In the genomic region with DNA sequence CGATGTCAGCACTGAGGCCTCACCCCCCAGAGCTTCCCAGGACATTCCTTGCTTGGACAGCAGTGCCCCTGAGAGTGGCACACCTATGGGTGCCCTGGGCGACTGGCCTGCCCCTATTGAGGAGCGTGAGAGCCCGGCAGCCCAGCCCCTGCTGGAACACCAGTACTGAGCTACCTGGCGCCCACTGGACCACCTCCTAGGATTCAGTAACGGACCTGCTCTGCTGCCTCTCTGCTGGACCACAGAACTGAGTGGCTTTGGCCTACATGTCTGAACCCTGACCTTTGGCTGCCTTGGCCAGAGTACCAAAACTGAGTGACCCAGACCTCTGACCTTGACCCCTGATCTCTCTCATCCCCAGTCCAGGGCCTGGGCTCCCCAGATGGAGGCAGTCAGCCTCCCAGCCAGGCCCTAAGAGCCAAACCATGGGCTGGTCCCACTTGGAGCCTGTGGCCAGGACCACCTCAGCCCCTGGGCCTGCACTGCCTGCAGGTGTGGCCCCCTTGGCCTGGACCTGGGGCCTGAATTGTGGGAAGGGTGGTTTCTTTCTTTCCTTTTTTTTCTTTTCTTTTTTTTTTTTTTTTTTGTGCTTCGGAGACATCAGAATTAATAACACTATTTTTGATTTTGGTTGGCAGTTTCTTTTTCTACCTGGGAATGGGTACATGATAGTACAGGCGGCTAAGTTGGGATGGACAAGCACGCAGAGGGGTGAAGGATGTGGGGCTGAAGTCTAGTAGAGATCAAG, we compare ENCODE assay signal across 8 cellular contexts. TPM values are rescaled to one million over a fixed set of nuclear protein-coding genes. Genes with fewer than 3 reads are reported as not detected.
DNase-seq lines count a peak whose midpoint lies in the region; ATAC-seq and TF ChIP-seq lines count a peak whose summit lies in the region.

No MANE protein-coding gene starts in this region.

- H3K27me3 ChIP-seq in iPS-20b (ENCODE audit: insufficient read depth, low read length) (no peaks in the 10 kb centered on the region), smooth muscle cell (ENCODE audit: low read depth) (no peaks in the 10 kb centered on the region)

- POLR2A ChIA-PET in HEK293T (lab: Yijun Ruan, JAX): interaction anchor here (0.6 to 2.0 kb wide), 17 partner anchors 8 to 351 kb away, joined by 3 to 15 read pairs (median 4); partner anchors contain the start of genes KAT5, MALAT1, MAP3K11 and MUS81

- no peak overlapping the region for H2AFZ ChIP-seq in smooth muscle cell (ENCODE audit: low read depth)

- CTCF ChIA-PET in HEK293T (lab: Yijun Ruan, JAX): interaction anchor here (0.8 to 1.3 kb wide), 2 partner anchors 11 to 75 kb away, joined by 4 read pairs; partner anchors contain the start of gene KAT5

- H3K9ac ChIP-seq in iPS-20b (ENCODE audit: low read depth, low read length) (peak overlapping the region; percentile 76; the same call in 1 of the 2 replicates), smooth muscle cell (ENCODE audit: low read depth) (no peak overlapping the region)

- peak overlapping the region; percentile 76 for H3K27ac Mint-ChIP-seq in T-helper 1 cell treated with Interleukin-12 subunit alpha and Interleukin-12 subunit beta and Interleukin-4 antibody, amounts not matched to agents 30 μg/mL and 1 μg/mL, for 36 hours
- H3K27ac Mint-ChIP-seq in T-helper 17 cell: peak overlapping the region; percentile 76

- peaks cover 30% of the 10 kb centered on the region for H3K4me1 Mint-ChIP-seq in T-helper 1 cell treated with Interleukin-12 subunit alpha and Interleukin-12 subunit beta and Interleukin-4 antibody, amounts not matched to agents 30 μg/mL and 1 μg/mL, for 36 hours (ENCODE audit: low read depth)
- peaks cover 39% of the 10 kb centered on the region for H3K4me1 Mint-ChIP-seq in T-helper 17 cell

- peak overlapping the region; percentile 86 for H3K4me3 Mint-ChIP-seq in T-helper 1 cell treated with Interleukin-12 subunit alpha and Interleukin-12 subunit beta and Interleukin-4 antibody, amounts not matched to agents 30 μg/mL and 1 μg/mL, for 36 hours
- peak overlapping the region; percentile 95 for H3K4me3 Mint-ChIP-seq in T-helper 17 cell

- H3K9me3 ChIP-seq in T-helper 17 cell (ENCODE audit: control insufficient read depth, low read length, poor library complexity, severe bottlenecking) (no peaks in the 10 kb centered on the region), iPS-20b (ENCODE audit: insufficient read depth, low read depth, low read length) (no peaks in the 10 kb centered on the region), smooth muscle cell (replicated peaks; ENCODE audit: low read depth) (no peaks in the 10 kb centered on the region)

- ATAC-seq in T-helper 17 cell: no peak
- no peak for ATAC-seq in GM19467 (IDR thresholded peaks at IDR 0.05; ENCODE audit: unreplicated experiment)

- H4K20me1 ChIP-seq in smooth muscle cell (ENCODE audit: low read depth): peaks cover 14% of the 10 kb centered on the region

- H3K4me3 ChIP-seq in iPS-20b (ENCODE audit: low read length): peak overlapping the region; percentile 72; the same call in 1 of the 2 replicates
- H3K4me3 ChIP-seq in smooth muscle cell: no peak overlapping the region

- 96% methylated on average over 9 of the region's 9 CpGs for WGBS in smooth muscle cell (ENCODE audit: low lambda C conversion rate)

- H3K36me3 ChIP-seq in iPS-20b (ENCODE audit: insufficient read depth, low read depth, low read length) (peaks cover 31% of the 10 kb centered on the region), smooth muscle cell (ENCODE audit: low read depth) (no peaks in the 10 kb centered on the region)

- no peaks in the 10 kb centered on the region for H3K79me2 ChIP-seq in smooth muscle cell (ENCODE audit: low read depth)

- no peak for TF ChIP-seq CTCF in smooth muscle cell (IDR thresholded peaks at IDR 0.05; ENCODE audit: borderline replicate concordance, insufficient read depth, poor library complexity, severe bottlenecking)

- H3K9me3 Mint-ChIP-seq in T-helper 1 cell treated with Interleukin-12 subunit alpha and Interleukin-12 subunit beta and Interleukin-4 antibody, amounts not matched to agents 30 μg/mL and 1 μg/mL, for 36 hours: no peaks in the 10 kb centered on the region

- H3K4me1 ChIP-seq in iPS-20b (ENCODE audit: insufficient read depth, low read length) (peaks cover 11% of the 10 kb centered on the region; the same call in 1 of the 2 replicates), smooth muscle cell (ENCODE audit: low read depth) (peaks cover 13% of the 10 kb centered on the region)

- DNase-seq in T-helper 1 cell (no peak), T-helper 17 cell (no peak), smooth muscle cell (lab: John Stamatoyannopoulos, UW; ENCODE audit: unreplicated experiment) (no peak), NCI-H226 (no peak), HEK293T (ENCODE audit: extremely low spot score) (no peak)

- peaks cover 11% of the 10 kb centered on the region for H3F3A ChIP-seq in smooth muscle cell (ENCODE audit: low read depth)

- H3K36me3 Mint-ChIP-seq in T-helper 1 cell treated with Interleukin-12 subunit alpha and Interleukin-12 subunit beta and Interleukin-4 antibody, amounts not matched to agents 30 μg/mL and 1 μg/mL, for 36 hours (ENCODE audit: low read depth): peaks cover 34% of the 10 kb centered on the region
- no peaks in the 10 kb centered on the region for H3K36me3 Mint-ChIP-seq in T-helper 17 cell (ENCODE audit: low read depth)

- H3K27me3 Mint-ChIP-seq in T-helper 1 cell treated with Interleukin-12 subunit alpha and Interleukin-12 subunit beta and Interleukin-4 antibody, amounts not matched to agents 30 μg/mL and 1 μg/mL, for 36 hours (ENCODE audit: low read depth): no peaks in the 10 kb centered on the region
- no peaks in the 10 kb centered on the region for H3K27me3 Mint-ChIP-seq in T-helper 17 cell

- H3K27ac ChIP-seq in iPS-20b (ENCODE audit: low read length) (peak overlapping the region; percentile 58), smooth muscle cell (ENCODE audit: low read depth) (no peak overlapping the region)

- H3K4me2 ChIP-seq in smooth muscle cell: peak overlapping the region; percentile 99

TF ChIP-seq in HEK293T, 16 proteins besides CTCF, POLR2A, EP300 and RAD21:
- no peak for TF ChIP-seq BHLHE40 (IDR thresholded peaks at IDR 0.05; ENCODE audit: borderline replicate concordance)
- TF ChIP-seq PKNOX1 (IDR thresholded peaks at IDR 0.05): no peak
- TF ChIP-seq ZNF384 (IDR thresholded peaks at IDR 0.05): no peak

RNA-seq across cellular contexts. Expression of gene SIPA1, which starts 0.9 kb away (rescaled TPM):
- total RNA-seq in T-helper 17 cell: 100 to 1,000 TPM; 142 to 182 TPM
- total RNA-seq in smooth muscle cell: 9.8 and 15.9 TPM in 2 replicates
- polyA plus RNA-seq in smooth muscle cell: 63.8 and 67.6 TPM in 2 replicates

RNA-seq across cellular contexts. Expression of gene PCNX3, which starts 21.4 kb away (rescaled TPM):
- 10 to 100 TPM; 56.0 to 60.5 TPM for total RNA-seq in T-helper 17 cell
- total RNA-seq in smooth muscle cell: 12.0 and 17.5 TPM in 2 replicates
- polyA plus RNA-seq in smooth muscle cell: 18.3 and 20.7 TPM in 2 replicates

RNA-seq across cellular contexts. Expression of gene MAP3K11, which starts 23.0 kb away (rescaled TPM):
- total RNA-seq in T-helper 17 cell (10 to 100 TPM; 63.1 to 64.6 TPM), smooth muscle cell (14.9 and 15.0 TPM in 2 replicates)
- 17.3 and 29.7 TPM in 2 replicates for polyA plus RNA-seq in smooth muscle cell

RNA-seq across cellular contexts. Expression of gene RELA, which starts 25.7 kb away (rescaled TPM):
- total RNA-seq in T-helper 17 cell (100 to 1,000 TPM; 302 to 378 TPM), smooth muscle cell (41.7 and 48.1 TPM in 2 replicates)
- polyA plus RNA-seq in smooth muscle cell: 82.8 and 98.4 TPM in 2 replicates

RNA-seq across cellular contexts. Expression of gene KCNK7, which starts 41.4 kb away (rescaled TPM):
- total RNA-seq in T-helper 17 cell (1 to 10 TPM; 4.7 to 5.7 TPM), smooth muscle cell (1.7 TPM in 1 of 2 replicates, not detected in the other)
- polyA plus RNA-seq in smooth muscle cell: not detected in 2 replicates
